Comparison of ENCODE assay signal across 23 cellular contexts in the genomic region with DNA sequence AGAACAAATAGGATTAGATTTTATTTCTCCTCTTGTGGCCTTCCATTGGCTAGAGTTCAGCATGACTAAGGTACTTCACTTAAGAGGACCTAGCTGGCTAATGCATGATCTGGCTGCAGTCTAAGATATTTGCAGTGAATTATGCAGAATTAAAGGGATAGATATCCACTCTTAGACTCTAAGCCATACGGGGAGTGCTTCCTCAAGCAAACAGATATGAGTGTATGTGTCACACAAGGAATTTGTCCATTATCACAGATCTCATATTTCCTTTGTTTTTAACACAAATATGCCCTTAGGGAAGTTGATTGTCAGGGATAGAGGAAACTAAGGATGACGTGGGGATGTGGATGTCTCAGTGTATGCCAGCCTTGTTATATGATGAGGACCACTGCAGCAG.
DNase-seq lines count a peak whose midpoint lies in the region; TF ChIP-seq lines count a peak whose summit lies in the region.
"Had no signal": no experiment of that assay in that cellular context is flagged by ENCODE, and none has a peak within 500 bp of the region (broad histone marks: within the 10 kb centered on the region; RNA-seq: fewer than 3 reads in every experiment).

No MANE protein-coding gene starts in this region.

- TF ChIP-seq CTCF in A673 (conservative IDR thresholded peaks at IDR 0.05; ENCODE audit: low read depth, low read length) (no peak), epithelial cell of esophagus (IDR thresholded peaks at IDR 0.05; ENCODE audit: insufficient read depth, low read depth, low read length, missing control alignments) (no peak), breast epithelium (IDR thresholded peaks at IDR 0.05) (no peak), GM20000 (IDR thresholded peaks at IDR 0.05; ENCODE audit: extremely low read depth, missing control alignments) (no peak)

- no peak overlapping the region for H3K27ac ChIP-seq in A673 (ENCODE audit: low read depth, low read length, poor library complexity, severe bottlenecking)
- no peak overlapping the region for H3K27ac ChIP-seq in breast epithelium
- H3K27ac ChIP-seq: ascending aorta, esophagus squamous epithelium, gastroesophageal sphincter, GM23248, neural progenitor cell, Peyer's patch, prostate gland had no signal

- peak; percentile 50 for DNase-seq in A673 (ENCODE audit: low spot score)
- DNase-seq in ELR (ENCODE audit: low read depth) = peak; percentile 17
- DNase-seq in NCI-H82 treated with DMSO at 0.1 percent for 48 hours (lab: John Stamatoyannopoulos, UW; ENCODE audit: unreplicated experiment) = peak; percentile 25
- DNase-seq in epithelial cell of esophagus (ENCODE audit: low read depth) = peak; percentile 18
- DNase-seq in breast epithelium (ENCODE audit: low spot score in 2 of 2) = no peak
- DNase-seq in GM20000 (ENCODE audit: low spot score) = no peak
- DNase-seq in AML-193 (lab: John Stamatoyannopoulos, UW) = no peak
- no peak for DNase-seq in HAP-1 (ENCODE audit: low spot score in 2 of 2)
- DNase-seq: activated CD8-positive, alpha-beta memory T cell treated with anti-CD3 and anti-CD28 coated beads, Interleukin-2, amount 50 U/mL, for 4 hours; effector memory CD8-positive, alpha-beta T cell; esophagus squamous epithelium; GM23248; NCI-H1417 treated with DMSO at 0.1 percent for 48 hours; NCI-H2227 treated with DMSO at 0.1 percent for 48 hours; Peyer's patch; SK-N-SH; T1000 had no signal

- intact Hi-C loops in A673 (cut with micrococcal nuclease; ENCODE audit: unreplicated experiment) (no loop called here), breast epithelium (cut with DNase I; ENCODE audit: low total_unique reads) (no loop called here)

- H3K9me3 ChIP-seq in A673 (ENCODE audit: low read depth, low read length, poor library complexity, severe bottlenecking) = no peaks in the 10 kb centered on the region
- H3K9me3 ChIP-seq in breast epithelium = no peaks in the 10 kb centered on the region
- no peaks in the 10 kb centered on the region for H3K9me3 ChIP-seq in HAP-1
- H3K9me3 ChIP-seq: ascending aorta, esophagus squamous epithelium, gastroesophageal sphincter, Peyer's patch, prostate gland, SK-N-SH had no signal

- POLR2A ChIA-PET in A673 (lab: Charles Lee; ENCODE audit: low non-redundant PET) = no interaction called here

- H3K27me3 ChIP-seq in A673 (replicated peaks; ENCODE audit: insufficient read depth, low read depth, low read length, poor library complexity) (no peaks in the 10 kb centered on the region), breast epithelium (no peaks in the 10 kb centered on the region), HAP-1 (ENCODE audit: low read depth) (no peaks in the 10 kb centered on the region; the same call in 1 of the 2 replicates)
- H3K27me3 ChIP-seq: ascending aorta, esophagus squamous epithelium, gastroesophageal sphincter, neural progenitor cell, Peyer's patch had no signal

- H3K4me3 ChIP-seq in A673 (ENCODE audit: low read depth, low read length, poor library complexity, severe bottlenecking) (no peak overlapping the region), epithelial cell of esophagus (ENCODE audit: low read length) (no peak overlapping the region), breast epithelium (no peak overlapping the region), HAP-1 (no peak overlapping the region)
- H3K4me3 ChIP-seq: ascending aorta, esophagus squamous epithelium, gastroesophageal sphincter, GM23248, lung, neural progenitor cell, Peyer's patch, prostate gland, smooth muscle cell had no signal

- H3K36me3 ChIP-seq in A673 (ENCODE audit: insufficient read depth, low read length, poor library complexity, severe bottlenecking) (no peaks in the 10 kb centered on the region), breast epithelium (no peaks in the 10 kb centered on the region), HAP-1 (replicated peaks) (no peaks in the 10 kb centered on the region)
- H3K36me3 ChIP-seq: ascending aorta, esophagus squamous epithelium, gastroesophageal sphincter, neural progenitor cell, Peyer's patch, prostate gland had no signal

- in situ Hi-C loops in HAP-1 (cut with MboI; ENCODE audit: low sequenced_read_pairs) = no loop called here

- no peak for TF ChIP-seq POLR2A in breast epithelium (IDR thresholded peaks at IDR 0.05)

- BruUV-seq in A673 (replicated peaks; lab: Mats Ljungman, UMichigan) = no TSS peak

- CTCF ChIA-PET in A673 (lab: Charles Lee) = no interaction called here

- H3K4me1 ChIP-seq in A673 (ENCODE audit: insufficient read depth, low read length, poor library complexity, severe bottlenecking) (no peaks in the 10 kb centered on the region), breast epithelium (no peaks in the 10 kb centered on the region), HAP-1 (no peaks in the 10 kb centered on the region)
- H3K4me1 ChIP-seq: ascending aorta, esophagus squamous epithelium, gastroesophageal sphincter, neural progenitor cell, Peyer's patch, prostate gland had no signal

Comparison
In these comparisons a context has a peak if more than half of its experiments do, and no peak if none do; other contexts are left out.
1. DNase-seq: peak in A673 (single experiment), ELR (single experiment), NCI-H82 treated with DMSO at 0.1 percent for 48 hours (single experiment) and epithelial cell of esophagus (single experiment); none in breast epithelium (0 of 2), GM20000 (single experiment), AML-193 (0 of 2) and HAP-1 (0 of 2).